Comparison of ENCODE assay signal across 9 cellular contexts in genomic region chr9:137044502-137045177, GRCh38. TPM values are rescaled to one million over a fixed set of nuclear protein-coding genes. Genes with fewer than 3 reads are reported as not detected.
DNase-seq lines count a peak whose midpoint lies in the region; FAIRE-seq and TF ChIP-seq lines count a peak whose summit lies in the region.
"Had no signal": no experiment of that assay in that cellular context is flagged by ENCODE, and none has a peak within 500 bp of the region (broad histone marks: within the 10 kb centered on the region; RNA-seq: fewer than 3 reads in every experiment).

No MANE protein-coding gene starts in this region.

- H3K4me3 ChIP-seq in ACC112 (ENCODE audit: low read depth, low read length) (peak overlapping the region; percentile 91), astrocyte (ENCODE audit: insufficient read depth, low read depth, low read length) (peak overlapping the region; percentile 65), lower leg skin (ENCODE audit: low read depth, poor library complexity, severe bottlenecking) (peak overlapping the region; percentile 28), urinary bladder (ENCODE audit: low read depth, low read length) (peak overlapping the region; percentile 64)

- H3K36me3 Mint-ChIP-seq in astrocyte (ENCODE audit: low read depth, unreplicated experiment): no peaks in the 10 kb centered on the region

- no peaks in the 10 kb centered on the region for H3K9me3 ChIP-seq in astrocyte (ENCODE audit: insufficient read depth, low read depth, low read length)

- no peak for TF ChIP-seq POLR2A in lower leg skin (IDR thresholded peaks at IDR 0.05)

- H3K27ac ChIP-seq in ACC112 (ENCODE audit: low read depth, low read length) (no peak overlapping the region), astrocyte (ENCODE audit: low read depth, low read length) (no peak overlapping the region), urinary bladder (ENCODE audit: low read depth) (no peak overlapping the region)

- H3K4me1 Mint-ChIP-seq in astrocyte (ENCODE audit: low read depth, unreplicated experiment): peaks cover 2% of the 10 kb centered on the region

- WGBS in lower leg skin, 2 donors: 20% methylated on average over 17 of the region's 18 CpGs
- WGBS in urinary bladder: 55% methylated on average over 18 of the region's 18 CpGs

- peaks cover 19% of the 10 kb centered on the region for H3K27me3 Mint-ChIP-seq in astrocyte (ENCODE audit: low read depth, unreplicated experiment)

- H3K9ac ChIP-seq in astrocyte (ENCODE audit: low read length): peak overlapping the region; percentile 48

- TF ChIP-seq CTCF in astrocyte (IDR thresholded peaks at IDR 0.05; ENCODE audit: insufficient read depth, low read depth, low read length): no peak
- TF ChIP-seq CTCF in lower leg skin (IDR thresholded peaks at IDR 0.05): no peak

- H3K4me2 ChIP-seq in astrocyte (ENCODE audit: low read length): peak overlapping the region; percentile 98

- peak overlapping the region; percentile 72 for H3K27ac Mint-ChIP-seq in astrocyte (ENCODE audit: unreplicated experiment)

- H3K36me3 ChIP-seq in ACC112 (ENCODE audit: insufficient read depth, low read length) (no peaks in the 10 kb centered on the region), astrocyte (ENCODE audit: insufficient read depth, low read length) (no peaks in the 10 kb centered on the region), urinary bladder (ENCODE audit: insufficient read depth) (no peaks in the 10 kb centered on the region)

- intact Hi-C loops in lower leg skin (cut with DNase I; ENCODE audit: low total_unique reads): no loop called here

- H3K79me2 ChIP-seq in ACC112 (ENCODE audit: control insufficient read depth, insufficient read depth, low read length, unreplicated experiment): peaks cover 20% of the 10 kb centered on the region
- peaks cover 22% of the 10 kb centered on the region for H3K79me2 ChIP-seq in astrocyte (ENCODE audit: insufficient read depth, low read length)

- no peak for FAIRE-seq in astrocyte (lab: Jason Lieb, UNC)

- H3K4me1 ChIP-seq in ACC112 (ENCODE audit: control insufficient read depth, insufficient read depth, low read length, unreplicated experiment): peaks cover 4% of the 10 kb centered on the region
- H3K4me1 ChIP-seq in astrocyte (ENCODE audit: insufficient read depth, low read length): peaks cover 16% of the 10 kb centered on the region
- no peaks in the 10 kb centered on the region for H3K4me1 ChIP-seq in urinary bladder (ENCODE audit: insufficient read depth)

- no peaks in the 10 kb centered on the region for H3K9me3 Mint-ChIP-seq in astrocyte (ENCODE audit: unreplicated experiment)

- DNase-seq in HT-29 (ENCODE audit: low spot score) (peak; percentile 59), astrocyte (ENCODE audit: low read depth) (no peak), lower leg skin (ENCODE audit: low spot score in 2 of 2) (no peak), OCI-M1 (lab: John Stamatoyannopoulos, UW) (no peak), foreskin melanocyte (no peak), NCI-H446 treated with DMSO at 0.1 percent for 48 hours (lab: John Stamatoyannopoulos, UW) (no peak)

- H4K20me1 ChIP-seq in astrocyte (ENCODE audit: insufficient read depth, low read length): peaks cover 32% of the 10 kb centered on the region

- H3K4me3 Mint-ChIP-seq in astrocyte (ENCODE audit: unreplicated experiment): peak overlapping the region; percentile 79

- H3K27me3 ChIP-seq in ACC112 (ENCODE audit: insufficient read depth, low read length): peaks cover 5% of the 10 kb centered on the region; the same call in 1 of the 2 replicates
- H3K27me3 ChIP-seq in astrocyte (ENCODE audit: insufficient read depth, low read length): peaks cover 5% of the 10 kb centered on the region

- H2AFZ ChIP-seq in ACC112 (ENCODE audit: low read length, unreplicated experiment): no peak overlapping the region
- H2AFZ ChIP-seq in astrocyte (ENCODE audit: low read depth, low read length): no peak overlapping the region

RNA-seq across cellular contexts. Expression of gene NPDC1, which starts 1.3 kb away (rescaled TPM):
- 59.9 and 84.3 TPM in 2 replicates for total RNA-seq in HT-29 (2014; rRNA removed; shearing (Covaris generic))
- total RNA-seq in astrocyte (65.9 and 66.8 TPM in 2 replicates), lower leg skin (10 to 100 TPM; 29.1 to 63.9 (median 56.1) TPM), urinary bladder (17.9 TPM)
- polyA plus RNA-seq in urinary bladder: 120 TPM

RNA-seq across cellular contexts. Expression of gene ENTPD2, which starts 9.2 kb away (rescaled TPM):
- 2.5 and 2.7 TPM in 2 replicates for total RNA-seq in HT-29 (2014; rRNA removed; shearing (Covaris generic))
- 0.14 and 0.55 TPM in 2 replicates for total RNA-seq in astrocyte
- total RNA-seq in lower leg skin: 10 to 100 TPM; 10.1 to 14.7 (median 12.1) TPM
- 6.4 TPM for total RNA-seq in urinary bladder
- 2.8 TPM for polyA plus RNA-seq in urinary bladder
- total RNA-seq: subcutaneous adipose tissue had no signal

RNA-seq across cellular contexts. Expression of gene FUT7, which starts 12.8 kb away (rescaled TPM):
- total RNA-seq in HT-29 (2014; rRNA removed; shearing (Covaris generic)): 0.36 and 0.42 TPM in 2 replicates
- not detected in 2 replicates for total RNA-seq in astrocyte
- under 1 TPM in 2 of 4 donors, not detected in 2; 0.22 to 0.39 TPM for total RNA-seq in lower leg skin
- not detected for total RNA-seq in urinary bladder
- 0.18 TPM for polyA plus RNA-seq in urinary bladder

RNA-seq across cellular contexts. Expression of gene ABCA2, which starts 16.6 kb away (rescaled TPM):
- total RNA-seq in HT-29 (2014; rRNA removed; shearing (Covaris generic)): 92.6 and 99.9 TPM in 2 replicates
- total RNA-seq in astrocyte (16.2 and 20.0 TPM in 2 replicates), lower leg skin (10 to 100 TPM; 18.2 to 27.6 (median 23.7) TPM), urinary bladder (11.1 TPM)
- 30.8 TPM for polyA plus RNA-seq in urinary bladder

RNA-seq across cellular contexts. Expression of gene SAPCD2, which starts 25.7 kb away (rescaled TPM):
- total RNA-seq in HT-29 (2014; rRNA removed; shearing (Covaris generic)): 217 and 239 TPM in 2 replicates
- 0.41 and 0.43 TPM in 2 replicates for total RNA-seq in astrocyte
- 10 to 100 TPM in 2 of 4 donors, 1 to 10 TPM in 2; 5.7 to 25.6 (median 13.7) TPM for total RNA-seq in lower leg skin
- total RNA-seq in urinary bladder: 3.2 TPM
- 0.63 TPM for polyA plus RNA-seq in urinary bladder

Comparison
In these comparisons a context has a peak if more than half of its experiments do, and no peak if none do; other contexts are left out.
1. H3K4me3 ChIP-seq: peak in every context shown above with its lines; median percentile 91 in ACC112; 65 in astrocyte; 64 in urinary bladder; 28 in lower leg skin.